15 cellular contexts compared by ENCODE assay signal in genomic region chr19:48628486-48629296, GRCh38. TPM values are rescaled to one million over a fixed set of nuclear protein-coding genes. Genes with fewer than 3 reads are reported as not detected.
DNase-seq lines count a peak whose midpoint lies in the region; ATAC-seq and TF ChIP-seq lines count a peak whose summit lies in the region.
"Had no signal": no experiment of that assay in that cellular context is flagged by ENCODE, and none has a peak within 500 bp of the region (broad histone marks: within the 10 kb centered on the region; RNA-seq: fewer than 3 reads in every experiment).

No MANE protein-coding gene starts in this region.

- BruUV-seq in Caco-2 (replicated peaks; lab: Mats Ljungman, UMichigan), result no TSS peak
- no TSS peak for BruUV-seq in HCT116 (replicated peaks; lab: Mats Ljungman, UMichigan)

- intact Hi-C loops in Caco-2 (cut with micrococcal nuclease; ENCODE audit: unreplicated experiment) (no loop called here), HCT116 (cut with micrococcal nuclease) (no loop called here), esophagus squamous epithelium (cut with DNase I) (no loop called here), sciatic nerve (cut with DNase I) (no loop called here)

- no peaks in the 10 kb centered on the region for H3K9me3 ChIP-seq in Caco-2
- no peaks in the 10 kb centered on the region for H3K9me3 ChIP-seq in HCT116 (ENCODE audit: control insufficient read depth in 1 of 2, insufficient read depth in 1 of 2, low read depth in 1 of 2, low read length in 2 of 2)
- H3K9me3 ChIP-seq in esophagus squamous epithelium, result no peaks in the 10 kb centered on the region
- H3K9me3 ChIP-seq: body of pancreas, SJSA1, vagina had no signal

- CTCF ChIA-PET in Caco-2 (lab: Charles Lee) (interaction anchor here (0.5 kb wide), 1 partner anchor 16 kb away, joined by 4 read pairs; no protein-coding TSS in a partner anchor), HCT116 (lab: Charles Lee) (interaction anchor here (1.2 kb wide), 1 partner anchor 9 kb away, joined by 3 read pairs; the partner anchor contains the start of genes RPL18 and SPHK2)

- peaks cover 95% of the 10 kb centered on the region for H3K36me3 Mint-ChIP-seq in Caco-2 (ENCODE audit: insufficient read depth, unreplicated experiment)

- DNase-seq in Caco-2 (peak in 1 of 2 experiments; percentile 45), HCT116 (ENCODE audit: low read depth, low spot score) (no peak), esophagus squamous epithelium (lab: John Stamatoyannopoulos, UW) (no peak), sciatic nerve (ENCODE audit: low spot score) (peak; percentile 71), amniotic stem cell (lab: John Stamatoyannopoulos, UW) (no peak)
- DNase-seq: activated effector memory CD4-positive, alpha-beta T cell treated with Interleukin-2 at 50 U/mL for 16 hours; body of pancreas; NCI-H1105 treated with DMSO at 0.1 percent for 48 hours had no signal

- H3K4me3 Mint-ChIP-seq in Caco-2 (ENCODE audit: unreplicated experiment), result peak overlapping the region; percentile 51
- H3K4me3 Mint-ChIP-seq: activated CD4-positive, alpha-beta memory T cell treated with anti-CD3 and anti-CD28 coated beads for 36 hours; natural killer cell treated with Interleukin-12 subunit alpha and Interleukin-12 subunit beta and Interleukin-15 and Interleukin-18, amount 100 ng/mL, for 72 hours had no signal

- RAD21 ChIA-PET in HCT116 (lab: Charles Lee; ENCODE audit: low non-redundant PET in 1 of 2, low total read pairs in 2 of 2, uncharacterized antibody in 2 of 2, unreplicated experiment in 2 of 2), result no interaction called here

- TF ChIP-seq CTCF in Caco-2 (IDR thresholded peaks at IDR 0.05; ENCODE audit: insufficient read depth in 1 of 2, low read depth in 1 of 2, low read length in 1 of 2, severe bottlenecking in 1 of 2, unreplicated experiment in 1 of 2) (no peak), HCT116 (IDR thresholded peaks at IDR 0.05 in 2 of 3, conservative IDR thresholded peaks at IDR 0.05 in 1 of 3; ENCODE audit: borderline replicate concordance in 1 of 3, insufficient read depth in 1 of 3, low read depth in 2 of 3, low read length in 2 of 3) (no peak), esophagus squamous epithelium (IDR thresholded peaks at IDR 0.05) (no peak)

- no peak overlapping the region for H2AFZ ChIP-seq in HCT116 (ENCODE audit: low read depth, low read length, poor library complexity, severe bottlenecking)
- H2AFZ ChIP-seq: GM23248 had no signal

- H3K27me3 Mint-ChIP-seq in Caco-2 (ENCODE audit: insufficient read depth, unreplicated experiment), result no peaks in the 10 kb centered on the region
- H3K27me3 Mint-ChIP-seq: activated CD4-positive, alpha-beta memory T cell treated with anti-CD3 and anti-CD28 coated beads for 36 hours; natural killer cell treated with Interleukin-12 subunit alpha and Interleukin-12 subunit beta and Interleukin-15 and Interleukin-18, amount 100 ng/mL, for 72 hours had no signal

- peaks cover 18% of the 10 kb centered on the region; the same call in 1 of the 2 replicates for H3K79me2 ChIP-seq in HCT116 (ENCODE audit: insufficient read depth, low read length)

- TF ChIP-seq POLR2A in HCT116 (IDR thresholded peaks at IDR 0.05; ENCODE audit: borderline replicate concordance, extremely low read depth, insufficient read depth, insufficient read length) (no peak), esophagus squamous epithelium (IDR thresholded peaks at IDR 0.05) (no peak)

- H3K4me3 ChIP-seq in Caco-2 (ENCODE audit: low read depth, low read length) (no peak overlapping the region), HCT116 (replicated peaks in 1 of 2; ENCODE audit: low read depth in 1 of 2, low read length in 2 of 2) (no peak overlapping the region), esophagus squamous epithelium (no peak overlapping the region)
- H3K4me3 ChIP-seq: body of pancreas, GM23248, SJSA1, vagina had no signal

- no peak for TF ChIP-seq RAD21 in HCT116 (IDR thresholded peaks at IDR 0.05; ENCODE audit: low read depth)

- peak overlapping the region; percentile 54 for H3K27ac Mint-ChIP-seq in Caco-2 (ENCODE audit: unreplicated experiment)
- H3K27ac Mint-ChIP-seq: activated CD4-positive, alpha-beta memory T cell treated with anti-CD3 and anti-CD28 coated beads for 36 hours; natural killer cell treated with Interleukin-12 subunit alpha and Interleukin-12 subunit beta and Interleukin-15 and Interleukin-18, amount 100 ng/mL, for 72 hours had no signal

- H3K4me1 Mint-ChIP-seq in Caco-2 (ENCODE audit: low read depth, unreplicated experiment), result peaks cover 37% of the 10 kb centered on the region

- H3K4me1 ChIP-seq in Caco-2, result peaks cover 63% of the 10 kb centered on the region
- peaks cover 41 to 56% of the 10 kb centered on the region in 2 experiments for H3K4me1 ChIP-seq in HCT116 (ENCODE audit: control insufficient read depth in 1 of 2, insufficient read depth in 2 of 2, low read length in 2 of 2)
- H3K4me1 ChIP-seq in esophagus squamous epithelium, result peaks cover 36 to 90% (median 48%) of the 10 kb centered on the region in 3 donors

- 77 to 79% methylated on average over 10 to 30 of the region's 34 CpGs for WGBS in esophagus squamous epithelium, 2 donors

- H4K20me1 ChIP-seq in HCT116 (ENCODE audit: insufficient read depth), result no peaks in the 10 kb centered on the region

- no peak for ATAC-seq in HCT116
- no peak for ATAC-seq in sciatic nerve
- ATAC-seq in GM18520 (IDR thresholded peaks at IDR 0.05; ENCODE audit: unreplicated experiment), result no peak
- ATAC-seq in GM21529 (IDR thresholded peaks at IDR 0.05; ENCODE audit: unreplicated experiment), result no peak
- ATAC-seq: body of pancreas; natural killer cell treated with Interleukin-12 subunit alpha and Interleukin-12 subunit beta and Interleukin-15 and Interleukin-18, amount 100 ng/mL, for 72 hours had no signal

- H3K27me3 ChIP-seq in Caco-2 (replicated peaks; ENCODE audit: control insufficient read depth, insufficient read depth, low read length) (no peaks in the 10 kb centered on the region), HCT116 (ENCODE audit: insufficient read depth, low read length) (no peaks in the 10 kb centered on the region), esophagus squamous epithelium (no peaks in the 10 kb centered on the region)
- H3K27me3 ChIP-seq: body of pancreas, SJSA1, vagina had no signal

- H3K36me3 ChIP-seq in Caco-2 (ENCODE audit: control insufficient read depth, insufficient read depth, low read length) (peaks cover 1% of the 10 kb centered on the region; the same call in 1 of the 2 replicates), HCT116 (ENCODE audit: control insufficient read depth in 1 of 2, insufficient read depth in 2 of 2, low read length in 2 of 2) (peaks cover 2 to 13% of the 10 kb centered on the region in 2 experiments; a peak in 1 of 4 replicates), esophagus squamous epithelium (peaks cover 0 to 57% (median 0%) of the 10 kb centered on the region in 3 donors)

- H3K9me2 ChIP-seq in HCT116 (ENCODE audit: insufficient read depth), result no peaks in the 10 kb centered on the region

- POLR2A ChIA-PET in Caco-2 (lab: Charles Lee) (no interaction called here), HCT116 (lab: Charles Lee) (interaction anchor here (1.6 to 1.8 kb wide), 3 partner anchors 9 to 12 kb away, joined by 8 to 22 read pairs (median 9); partner anchors contain the start of genes RPL18 and SPHK2)

- H3K27ac ChIP-seq in HCT116 (ENCODE audit: low read depth, low read length), result peak overlapping the region; percentile 57; the same call in 1 of the 2 replicates
- H3K27ac ChIP-seq in esophagus squamous epithelium, result peak overlapping the region in 3 of 4 donors; percentile 83 to 98 (median 84)
- H3K27ac ChIP-seq: GM23248, SJSA1 had no signal

- H3K4me2 ChIP-seq in HCT116 (ENCODE audit: low read length), result no peak overlapping the region

- no peaks in the 10 kb centered on the region for H3K9me3 Mint-ChIP-seq in Caco-2 (ENCODE audit: unreplicated experiment)
- H3K9me3 Mint-ChIP-seq: activated CD4-positive, alpha-beta memory T cell treated with anti-CD3 and anti-CD28 coated beads for 36 hours had no signal

- H3K9ac ChIP-seq in HCT116 (ENCODE audit: low read length), result 0 out of 2 replicates have a peak overlapping the region, but pooled peaks have one; percentile 5
- H3K9ac ChIP-seq: GM23248 had no signal

TF ChIP-seq in HCT116, 20 proteins besides CTCF, POLR2A, EP300 and RAD21 (continues in another document):
- TF ChIP-seq FOSL1 (IDR thresholded peaks at IDR 0.05; ENCODE audit: low read depth), result no peak
- TF ChIP-seq EZH2 (IDR thresholded peaks at IDR 0.05), result no peak
- TF ChIP-seq ATF3 (IDR thresholded peaks at IDR 0.05), result no peak
- TF ChIP-seq ELF1 (IDR thresholded peaks at IDR 0.05; ENCODE audit: borderline replicate concordance, low read depth), result no peak

RNA-seq across cellular contexts. Expression of gene DBP, which starts 8.5 kb away (rescaled TPM):
- total RNA-seq in Caco-2 (2022) (17.4 and 17.7 TPM in 2 replicates), HCT116 (2021; ENCODE audit: unreplicated experiment) (45.9 TPM), esophagus squamous epithelium (10 to 100 TPM in 3 of 4 donors, 1 to 10 TPM in 1; 4.2 to 16.2 (median 11.7) TPM), sciatic nerve (13.7 TPM)
- 74.3 and 81.3 TPM in 2 replicates for polyA plus RNA-seq in HCT116 (2012)

RNA-seq across cellular contexts. Expression of gene SPHK2, which starts 9.4 kb away (rescaled TPM):
- total RNA-seq in Caco-2 (2022) (134 and 140 TPM in 2 replicates), HCT116 (2021; ENCODE audit: unreplicated experiment) (19.9 TPM), esophagus squamous epithelium (10 to 100 TPM in 2 of 4 donors, 1 to 10 TPM in 2; 7.0 to 10.9 (median 9.7) TPM), sciatic nerve (21.5 TPM)
- 5.9 and 6.9 TPM in 2 replicates for polyA plus RNA-seq in HCT116 (2012)

RNA-seq across cellular contexts. Expression of gene RPL18, which starts 9.7 kb away (rescaled TPM):
- total RNA-seq in Caco-2 (2022), result 1,812 and 1,896 TPM in 2 replicates
- 2,006 TPM for total RNA-seq in HCT116 (2021; ENCODE audit: unreplicated experiment)
- 3,599 and 4,255 TPM in 2 replicates for polyA plus RNA-seq in HCT116 (2012)
- 1,000 to 10,000 TPM; 1,870 to 2,808 (median 2,491) TPM for total RNA-seq in esophagus squamous epithelium
- 789 TPM for total RNA-seq in sciatic nerve

RNA-seq across cellular contexts. Expression of gene FAM83E, which starts 13.8 kb away (rescaled TPM):
- 5.8 and 6.8 TPM in 2 replicates for total RNA-seq in Caco-2 (2022)
- total RNA-seq in HCT116 (2021; ENCODE audit: unreplicated experiment), result 6.8 TPM
- 1.9 and 3.1 TPM in 2 replicates for polyA plus RNA-seq in HCT116 (2012)
- total RNA-seq in esophagus squamous epithelium, result 10 to 100 TPM in 1 of 4 donors, 1 to 10 TPM in 3; 3.1 to 12.3 (median 8.6) TPM
- total RNA-seq in sciatic nerve, result not detected
- total RNA-seq: GM23248 had no signal
- polyA plus RNA-seq: GM23248 had no signal

RNA-seq across cellular contexts. Expression of gene CA11, which starts 17.3 kb away (rescaled TPM):
- total RNA-seq in Caco-2 (2022) (10.5 and 15.9 TPM in 2 replicates), HCT116 (2021; ENCODE audit: unreplicated experiment) (29.6 TPM), esophagus squamous epithelium (1 to 10 TPM; 1.4 to 6.9 (median 5.2) TPM), sciatic nerve (10.5 TPM)
- polyA plus RNA-seq in HCT116 (2012), result 36.9 and 43.3 TPM in 2 replicates
- total RNA-seq: SJSA1 had no signal
